24 cellular contexts compared by ENCODE assay signal in the genomic region with DNA sequence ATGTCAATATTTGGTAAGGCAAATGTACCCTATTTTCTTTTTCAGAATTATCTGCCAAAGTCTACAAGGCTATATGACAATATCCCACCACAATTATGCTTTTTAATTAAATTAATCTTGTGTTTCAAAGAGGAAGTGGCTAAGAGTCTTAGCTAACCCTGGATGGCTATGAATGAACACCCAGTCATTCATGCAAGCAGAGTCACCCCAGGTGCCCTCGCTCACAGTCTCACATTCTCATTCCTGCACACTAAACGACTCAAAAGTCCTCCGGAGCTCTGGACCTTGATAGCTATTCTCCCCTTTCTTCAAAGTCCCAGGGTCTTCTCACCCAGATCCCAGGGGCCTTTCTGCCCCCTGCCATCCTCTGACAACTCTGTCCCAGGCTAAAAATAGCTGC. TPM values are rescaled to one million over a fixed set of nuclear protein-coding genes. Genes with fewer than 3 reads are reported as not detected.
DNase-seq lines count a peak whose midpoint lies in the region; ATAC-seq, FAIRE-seq and TF ChIP-seq lines count a peak whose summit lies in the region.
"Had no signal": no experiment of that assay in that cellular context is flagged by ENCODE, and none has a peak within 500 bp of the region (broad histone marks: within the 10 kb centered on the region; RNA-seq: fewer than 3 reads in every experiment).

No MANE protein-coding gene starts in this region.

- TF ChIP-seq RAD21 in Ishikawa (IDR thresholded peaks at IDR 0.05; ENCODE audit: low read depth) = no peak

- peaks cover 89% of the 10 kb centered on the region for H3K4me1 Mint-ChIP-seq in chondrocyte (ENCODE audit: low read depth)
- peaks cover 48% of the 10 kb centered on the region for H3K4me1 Mint-ChIP-seq in nephron progenitor cell
- H3K4me1 Mint-ChIP-seq in T-helper 17 cell = no peaks in the 10 kb centered on the region
- peaks cover 20% of the 10 kb centered on the region for H3K4me1 Mint-ChIP-seq in mesothelial cell of epicardium
- H3K4me1 Mint-ChIP-seq: activated B cell treated with CpG ODN at 0.5 μM for 24 hours had no signal

- no peaks in the 10 kb centered on the region for H3K36me3 Mint-ChIP-seq in chondrocyte (ENCODE audit: low read depth)
- H3K36me3 Mint-ChIP-seq in nephron progenitor cell (ENCODE audit: low read depth) = no peaks in the 10 kb centered on the region
- peaks cover 4% of the 10 kb centered on the region for H3K36me3 Mint-ChIP-seq in T-helper 17 cell (ENCODE audit: low read depth)
- no peaks in the 10 kb centered on the region for H3K36me3 Mint-ChIP-seq in mesothelial cell of epicardium

- H3K27me3 Mint-ChIP-seq in chondrocyte (ENCODE audit: low read depth) (no peaks in the 10 kb centered on the region), nephron progenitor cell (ENCODE audit: low read depth, poor library complexity) (peaks cover 7% of the 10 kb centered on the region), T-helper 17 cell (peaks cover 92% of the 10 kb centered on the region), mesothelial cell of epicardium (ENCODE audit: low read depth) (peaks cover 13% of the 10 kb centered on the region)

- peak; percentile 70 for DNase-seq in Daoy (ENCODE audit: low read depth)
- DNase-seq in chondrocyte (ENCODE audit: low spot score) = no peak
- no peak for DNase-seq in nephron progenitor cell
- no peak for DNase-seq in urothelium cell line (ENCODE audit: low spot score)
- DNase-seq in T-helper 17 cell = no peak
- DNase-seq in mesothelial cell of epicardium (ENCODE audit: low spot score in 2 of 2, unreplicated experiment in 2 of 2) = no peak
- DNase-seq in DMS 273 (lab: John Stamatoyannopoulos, UW; ENCODE audit: unreplicated experiment) = no peak
- DNase-seq: activated B cell treated with CpG ODN at 0.5 μM for 24 hours; activated CD8-positive, alpha-beta T cell treated with anti-CD3 and anti-CD28 coated beads, Interleukin-2, amount 10 ng/mL, durations not matched to agents 7 days and 5 days; activated naive CD4-positive, alpha-beta T cell treated with anti-CD3 and anti-CD28 coated beads, Interleukin-2, amount 50 U/mL, for 16 hours; activated T-cell treated with anti-CD3 and anti-CD28 coated beads, Interleukin-2, amount 50 U/mL, for 48 hours; Caco-2; foreskin melanocyte; GF-D8; NCI-H1417 treated with DMSO at 0.1 percent for 48 hours; NCI-H2227 treated with DMSO at 0.1 percent for 48 hours; right cardiac atrium; SHP77 treated with DMSO at 0.1 percent for 48 hours; stimulated activated naive CD4-positive, alpha-beta T cell treated with Interleukin-2 at 50 U/mL for 16 hours; T-helper 2 cell had no signal

- H3K9me3 ChIP-seq in T-helper 17 cell (ENCODE audit: control insufficient read depth, low read length, poor library complexity, severe bottlenecking) = no peaks in the 10 kb centered on the region
- H3K9me3 ChIP-seq: Caco-2 had no signal

- H3K27ac Mint-ChIP-seq in chondrocyte (ENCODE audit: unreplicated experiment) = peak overlapping the region; percentile 34
- peak overlapping the region; percentile 16 for H3K27ac Mint-ChIP-seq in nephron progenitor cell
- no peak overlapping the region for H3K27ac Mint-ChIP-seq in T-helper 17 cell
- H3K27ac Mint-ChIP-seq in mesothelial cell of epicardium = no peak overlapping the region
- H3K27ac Mint-ChIP-seq: activated B cell treated with CpG ODN at 0.5 μM for 24 hours; activated CD8-positive, alpha-beta T cell treated with anti-CD3 and anti-CD28 coated beads, Interleukin-2, amount 10 ng/mL, durations not matched to agents 7 days and 5 days; type B pancreatic cell had no signal

- H3K9me3 Mint-ChIP-seq in chondrocyte (ENCODE audit: low read depth) (no peaks in the 10 kb centered on the region), nephron progenitor cell (no peaks in the 10 kb centered on the region), mesothelial cell of epicardium (no peaks in the 10 kb centered on the region)
- H3K9me3 Mint-ChIP-seq: activated B cell treated with CpG ODN at 0.5 μM for 24 hours had no signal

- TF ChIP-seq CTCF in chondrocyte (IDR thresholded peaks at IDR 0.05) (no peak), nephron progenitor cell (IDR thresholded peaks at IDR 0.05) (no peak), mesothelial cell of epicardium (IDR thresholded peaks at IDR 0.05; ENCODE audit: unreplicated experiment) (no peak)

- FAIRE-seq in urothelium cell line (lab: Jason Lieb, UNC) = no peak

- TF ChIP-seq EP300 in Ishikawa (IDR thresholded peaks at IDR 0.05; ENCODE audit: borderline replicate concordance) = peak; percentile 47; the same call in 1 of the 2 replicates

- no peak overlapping the region for H3K4me3 Mint-ChIP-seq in chondrocyte (ENCODE audit: unreplicated experiment)
- H3K4me3 Mint-ChIP-seq in nephron progenitor cell = no peak overlapping the region
- H3K4me3 Mint-ChIP-seq in T-helper 17 cell = no peak overlapping the region
- H3K4me3 Mint-ChIP-seq in mesothelial cell of epicardium = no peak overlapping the region
- H3K4me3 Mint-ChIP-seq: activated B cell treated with CpG ODN at 0.5 μM for 24 hours; activated CD8-positive, alpha-beta T cell treated with anti-CD3 and anti-CD28 coated beads, Interleukin-2, amount 10 ng/mL, durations not matched to agents 7 days and 5 days; type B pancreatic cell had no signal

- ATAC-seq in T-helper 17 cell = no peak
- ATAC-seq: activated CD8-positive, alpha-beta T cell treated with anti-CD3 and anti-CD28 coated beads, Interleukin-2, amount 10 ng/mL, durations not matched to agents 7 days and 5 days; left lobe of liver; right cardiac atrium had no signal

TF ChIP-seq in Ishikawa, 13 proteins besides CTCF, POLR2A, EP300 and RAD21:
- 0 out of 2 replicates have a peak, but pooled peaks have one; percentile 55 for TF ChIP-seq FOXM1 (IDR thresholded peaks at IDR 0.05; ENCODE audit: borderline replicate concordance, low read depth)
- no peak for TF ChIP-seq CREB1 (IDR thresholded peaks at IDR 0.05; ENCODE audit: low read depth)
- TF ChIP-seq, protein P1, sequence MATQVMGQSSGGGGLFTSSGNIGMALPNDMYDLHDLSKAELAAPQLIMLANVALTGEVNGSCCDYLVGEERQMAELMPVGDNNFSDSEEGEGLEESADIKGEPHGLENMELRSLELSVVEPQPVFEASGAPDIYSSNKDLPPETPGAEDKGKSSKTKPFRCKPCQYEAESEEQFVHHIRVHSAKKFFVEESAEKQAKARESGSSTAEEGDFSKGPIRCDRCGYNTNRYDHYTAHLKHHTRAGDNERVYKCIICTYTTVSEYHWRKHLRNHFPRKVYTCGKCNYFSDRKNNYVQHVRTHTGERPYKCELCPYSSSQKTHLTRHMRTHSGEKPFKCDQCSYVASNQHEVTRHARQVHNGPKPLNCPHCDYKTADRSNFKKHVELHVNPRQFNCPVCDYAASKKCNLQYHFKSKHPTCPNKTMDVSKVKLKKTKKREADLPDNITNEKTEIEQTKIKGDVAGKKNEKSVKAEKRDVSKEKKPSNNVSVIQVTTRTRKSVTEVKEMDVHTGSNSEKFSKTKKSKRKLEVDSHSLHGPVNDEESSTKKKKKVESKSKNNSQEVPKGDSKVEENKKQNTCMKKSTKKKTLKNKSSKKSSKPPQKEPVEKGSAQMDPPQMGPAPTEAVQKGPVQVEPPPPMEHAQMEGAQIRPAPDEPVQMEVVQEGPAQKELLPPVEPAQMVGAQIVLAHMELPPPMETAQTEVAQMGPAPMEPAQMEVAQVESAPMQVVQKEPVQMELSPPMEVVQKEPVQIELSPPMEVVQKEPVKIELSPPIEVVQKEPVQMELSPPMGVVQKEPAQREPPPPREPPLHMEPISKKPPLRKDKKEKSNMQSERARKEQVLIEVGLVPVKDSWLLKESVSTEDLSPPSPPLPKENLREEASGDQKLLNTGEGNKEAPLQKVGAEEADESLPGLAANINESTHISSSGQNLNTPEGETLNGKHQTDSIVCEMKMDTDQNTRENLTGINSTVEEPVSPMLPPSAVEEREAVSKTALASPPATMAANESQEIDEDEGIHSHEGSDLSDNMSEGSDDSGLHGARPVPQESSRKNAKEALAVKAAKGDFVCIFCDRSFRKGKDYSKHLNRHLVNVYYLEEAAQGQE (IDR thresholded peaks at IDR 0.05; ENCODE audit: low read depth) = no peak
- TF ChIP-seq NFIC (IDR thresholded peaks at IDR 0.05) = peak; percentile 9; the same call in 1 of the 2 replicates
- TF ChIP-seq TCF12 (IDR thresholded peaks at IDR 0.05; ENCODE audit: low read depth) = peak; percentile 29; the same call in 1 of the 2 replicates
- no peak for TF ChIP-seq ZBTB7A (IDR thresholded peaks at IDR 0.05; ENCODE audit: low read depth)
- peak; percentile 41; the same call in 1 of the 2 replicates for TF ChIP-seq TEAD4 (IDR thresholded peaks at IDR 0.05)
- TF ChIP-seq EGR1 (IDR thresholded peaks at IDR 0.05) = no peak
- TF ChIP-seq, protein P2, sequence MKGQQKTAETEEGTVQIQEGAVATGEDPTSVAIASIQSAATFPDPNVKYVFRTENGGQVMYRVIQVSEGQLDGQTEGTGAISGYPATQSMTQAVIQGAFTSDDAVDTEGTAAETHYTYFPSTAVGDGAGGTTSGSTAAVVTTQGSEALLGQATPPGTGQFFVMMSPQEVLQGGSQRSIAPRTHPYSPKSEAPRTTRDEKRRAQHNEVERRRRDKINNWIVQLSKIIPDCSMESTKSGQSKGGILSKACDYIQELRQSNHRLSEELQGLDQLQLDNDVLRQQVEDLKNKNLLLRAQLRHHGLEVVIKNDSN (IDR thresholded peaks at IDR 0.05) = no peak
- no peak for TF ChIP-seq YY1 (IDR thresholded peaks at IDR 0.05; ENCODE audit: low read depth)
- TF ChIP-seq, protein P3, sequence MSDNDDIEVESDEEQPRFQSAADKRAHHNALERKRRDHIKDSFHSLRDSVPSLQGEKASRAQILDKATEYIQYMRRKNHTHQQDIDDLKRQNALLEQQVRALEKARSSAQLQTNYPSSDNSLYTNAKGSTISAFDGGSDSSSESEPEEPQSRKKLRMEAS (IDR thresholded peaks at IDR 0.05) = no peak
- TF ChIP-seq CEBPB (IDR thresholded peaks at IDR 0.05) = no peak
- no peak for TF ChIP-seq TAF1 (IDR thresholded peaks at IDR 0.05; ENCODE audit: low read depth)

RNA-seq across cellular contexts. Expression of a gene that starts 42.1 kb away (rescaled TPM):
- 88.3 and 104 TPM in 2 replicates for total RNA-seq in Daoy (2014; rRNA removed; shearing (Covaris generic))
- total RNA-seq in chondrocyte (43.5 to 52.3 TPM (median 47.8 TPM) in 3 replicates), T-helper 17 cell (10 to 100 TPM; 16.7 to 20.9 TPM), mesothelial cell of epicardium (47.6 to 51.7 TPM (median 49.9 TPM) in 3 replicates)

RNA-seq across cellular contexts. Expression of a gene that starts 43.7 kb away (rescaled TPM):
- total RNA-seq in Daoy (2014; rRNA removed; shearing (Covaris generic)) = 73.2 and 98.7 TPM in 2 replicates
- total RNA-seq in chondrocyte = 19.8 to 27.3 TPM (median 20.9 TPM) in 3 replicates
- total RNA-seq in T-helper 17 cell = not detected
- 9.3 to 12.0 TPM (median 11.5 TPM) in 3 replicates for total RNA-seq in mesothelial cell of epicardium
- total RNA-seq: activated B cell treated with CpG ODN at 0.5 μM for 24 hours; activated CD8-positive, alpha-beta T cell treated with anti-CD3 and anti-CD28 coated beads, Interleukin-2, amount 10 ng/mL, durations not matched to agents 7 days and 5 days; HT-29 had no signal

Comparison
In these comparisons a context has a peak if more than half of its experiments do, and no peak if none do; other contexts are left out.
1. H3K27ac Mint-ChIP-seq: peak in chondrocyte (single experiment) and nephron progenitor cell (single experiment); none in T-helper 17 cell (single experiment) and mesothelial cell of epicardium (single experiment).